Comparison of ENCODE assay signal across 13 cellular contexts in genomic region chr2:68833162-68833561, GRCh38. TPM values are rescaled to one million over a fixed set of nuclear protein-coding genes. Genes with fewer than 3 reads are reported as not detected.
DNase-seq lines count a peak whose midpoint lies in the region; ATAC-seq and TF ChIP-seq lines count a peak whose summit lies in the region.
"Had no signal": no experiment of that assay in that cellular context is flagged by ENCODE, and none has a peak within 500 bp of the region (broad histone marks: within the 10 kb centered on the region; RNA-seq: fewer than 3 reads in every experiment).

No MANE protein-coding gene starts in this region.

- H3F3A ChIP-seq in MM.1S (ENCODE audit: insufficient read depth, low read length) (peaks cover 43% of the 10 kb centered on the region), smooth muscle cell (ENCODE audit: low read depth) (peaks cover 20% of the 10 kb centered on the region)

- peaks cover 0 to 13% of the 10 kb centered on the region in 2 donors for H3K36me3 Mint-ChIP-seq in CD14-positive monocyte

- H4K20me1 ChIP-seq in MM.1S (ENCODE audit: insufficient read depth, low read length) (no peaks in the 10 kb centered on the region), smooth muscle cell (ENCODE audit: low read depth) (no peaks in the 10 kb centered on the region)

- H3K79me2 ChIP-seq in MM.1S (ENCODE audit: low read length): no peaks in the 10 kb centered on the region
- H3K79me2 ChIP-seq in smooth muscle cell (ENCODE audit: low read depth): no peaks in the 10 kb centered on the region

- no peaks in the 10 kb centered on the region for H3K36me3 ChIP-seq in MM.1S (replicated peaks; ENCODE audit: insufficient read depth, low read length)
- H3K36me3 ChIP-seq in esophagus squamous epithelium: no peaks in the 10 kb centered on the region
- H3K36me3 ChIP-seq in smooth muscle cell (ENCODE audit: low read depth): no peaks in the 10 kb centered on the region
- H3K36me3 ChIP-seq: prostate gland had no signal

- intact Hi-C loops in CD14-positive monocyte (cut with micrococcal nuclease): loop anchor here in 1 of 2 donors (5.0 kb wide), 3 partner anchors 36 to 366 kb away; partner anchors contain the start of genes APLF and FBXO48
- intact Hi-C loops in esophagus squamous epithelium (cut with DNase I): loop anchor here (10.0 kb wide), 1 partner anchor 58 kb away; no protein-coding TSS in a partner anchor
- intact Hi-C loops in left colon (cut with DNase I, micrococcal nuclease): no loop called here

- no peak for TF ChIP-seq CTCF in CD14-positive monocyte (IDR thresholded peaks at IDR 0.05)
- no peak for TF ChIP-seq CTCF in MM.1S (IDR thresholded peaks at IDR 0.05; ENCODE audit: low read length)
- TF ChIP-seq CTCF in esophagus squamous epithelium (IDR thresholded peaks at IDR 0.05): no peak
- TF ChIP-seq CTCF in smooth muscle cell (IDR thresholded peaks at IDR 0.05; ENCODE audit: borderline replicate concordance, insufficient read depth, poor library complexity, severe bottlenecking): no peak

- H3K27me3 ChIP-seq in MM.1S (replicated peaks; ENCODE audit: insufficient read depth, low read length): no peaks in the 10 kb centered on the region
- no peaks in the 10 kb centered on the region for H3K27me3 ChIP-seq in esophagus squamous epithelium
- no peaks in the 10 kb centered on the region for H3K27me3 ChIP-seq in smooth muscle cell (ENCODE audit: low read depth)

- H3K27ac Mint-ChIP-seq in CD14-positive monocyte: peak overlapping the region; percentile 99 to 100 (median 99)

- H3K27me3 Mint-ChIP-seq in CD14-positive monocyte (ENCODE audit: low read depth in 3 of 3): no peaks in the 10 kb centered on the region
- H3K27me3 Mint-ChIP-seq: T-helper 17 cell had no signal

- H2AFZ ChIP-seq in MM.1S (ENCODE audit: low read length) (no peak overlapping the region), smooth muscle cell (ENCODE audit: low read depth) (no peak overlapping the region)

- no peaks in the 10 kb centered on the region for H3K9me3 Mint-ChIP-seq in CD14-positive monocyte

- H3K9ac ChIP-seq in MM.1S (ENCODE audit: low read length): peak overlapping the region; percentile 52; the same call in 1 of the 2 replicates
- H3K9ac ChIP-seq in smooth muscle cell (ENCODE audit: low read depth): no peak overlapping the region

- H3K9me2 ChIP-seq in MM.1S (replicated peaks; ENCODE audit: insufficient read depth, low read length): no peaks in the 10 kb centered on the region

- WGBS in esophagus squamous epithelium, 2 donors: 100% methylated on average over 2 of the region's 2 CpGs
- 95% methylated on average over 2 of the region's 2 CpGs for WGBS in smooth muscle cell (ENCODE audit: low lambda C conversion rate)

- H3K9me3 ChIP-seq in MM.1S (replicated peaks; ENCODE audit: insufficient read depth, low read length): no peaks in the 10 kb centered on the region
- no peaks in the 10 kb centered on the region for H3K9me3 ChIP-seq in esophagus squamous epithelium
- no peaks in the 10 kb centered on the region for H3K9me3 ChIP-seq in smooth muscle cell (replicated peaks; ENCODE audit: low read depth)
- H3K9me3 ChIP-seq: prostate gland had no signal

- H3K27ac ChIP-seq in MM.1S (ENCODE audit: low read length) (peak overlapping the region; percentile 92), esophagus squamous epithelium (peak overlapping the region in 3 of 4 donors; percentile 81 to 92 (median 84)), smooth muscle cell (ENCODE audit: low read depth) (peak overlapping the region; percentile 83)
- H3K27ac ChIP-seq: RWPE1 had no signal

- H3K4me3 Mint-ChIP-seq in CD14-positive monocyte: no peak overlapping the region
- H3K4me3 Mint-ChIP-seq: T-helper 17 cell had no signal

- peaks cover 66% of the 10 kb centered on the region for H3K4me1 ChIP-seq in MM.1S (ENCODE audit: low read length)
- H3K4me1 ChIP-seq in esophagus squamous epithelium: peaks cover 21 to 50% (median 37%) of the 10 kb centered on the region in 3 donors
- H3K4me1 ChIP-seq in smooth muscle cell (ENCODE audit: low read depth): no peaks in the 10 kb centered on the region

- H3K4me3 ChIP-seq in MM.1S (ENCODE audit: low read length): peak overlapping the region; percentile 13; the same call in 1 of the 2 replicates
- H3K4me3 ChIP-seq in esophagus squamous epithelium: no peak overlapping the region
- H3K4me3 ChIP-seq in smooth muscle cell: no peak overlapping the region
- H3K4me3 ChIP-seq: prostate gland had no signal

- no peak for ATAC-seq in left colon
- ATAC-seq: T-helper 17 cell had no signal

- TF ChIP-seq POLR2A in esophagus squamous epithelium (IDR thresholded peaks at IDR 0.05): no peak

- no peak for DNase-seq in CD14-positive monocyte (ENCODE audit: low spot score)
- DNase-seq in MM.1S: no peak
- no peak for DNase-seq in esophagus squamous epithelium (lab: John Stamatoyannopoulos, UW)
- DNase-seq in smooth muscle cell (lab: John Stamatoyannopoulos, UW; ENCODE audit: unreplicated experiment): no peak
- no peak for DNase-seq in putamen (ENCODE audit: low spot score)
- no peak for DNase-seq in SW480 (ENCODE audit: low spot score)
- no peak for DNase-seq in left colon
- no peak for DNase-seq in NCI-H82 treated with DMSO at 0.1 percent for 48 hours (lab: John Stamatoyannopoulos, UW; ENCODE audit: unreplicated experiment)
- DNase-seq: AML-193, NCI-H187 treated with DMSO at 0.1 percent for 48 hours, T-helper 17 cell had no signal

- H3K4me2 ChIP-seq in MM.1S (ENCODE audit: low read depth, low read length) (peak overlapping the region; percentile 83), smooth muscle cell (no peak overlapping the region)

- peaks cover 93% of the 10 kb centered on the region for H3K4me1 Mint-ChIP-seq in CD14-positive monocyte

RNA-seq across cellular contexts. Expression of gene BMP10, which starts 38.0 kb away (rescaled TPM):
- polyA plus RNA-seq in CD14-positive monocyte (not detected), smooth muscle cell (not detected in 2 replicates)
- total RNA-seq in esophagus squamous epithelium (not detected), smooth muscle cell (0.22 TPM in 1 of 2 replicates, not detected in the other), left colon (not detected)
- total RNA-seq: prostate gland, T-helper 17 cell had no signal
